Comparison of ENCODE assay signal across 16 cellular contexts in the genomic region with DNA sequence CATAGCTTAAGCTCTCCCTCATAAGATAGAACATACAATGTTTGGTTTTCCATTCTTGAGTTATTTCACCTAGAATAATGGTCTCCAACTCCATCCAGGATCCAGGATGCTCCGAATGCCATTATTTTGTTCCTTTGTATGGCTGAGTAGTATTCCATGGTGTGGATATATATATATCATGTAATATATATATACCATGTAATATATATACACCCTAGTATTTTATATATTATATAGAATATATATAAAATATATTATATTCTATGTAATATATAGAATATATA. TPM values are rescaled to one million over a fixed set of nuclear protein-coding genes. Genes with fewer than 3 reads are reported as not detected.
DNase-seq lines count a peak whose midpoint lies in the region; ATAC-seq and TF ChIP-seq lines count a peak whose summit lies in the region.
"Had no signal": no experiment of that assay in that cellular context is flagged by ENCODE, and none has a peak within 500 bp of the region (broad histone marks: within the 10 kb centered on the region; RNA-seq: fewer than 3 reads in every experiment).

No MANE protein-coding gene starts in this region.

- WGBS in body of pancreas, 2 donors = 94 to 95% methylated on average over 1 of the region's 1 CpG
- WGBS in spleen, 5 donors = 92 to 100% (median 94%) methylated on average over 1 of the region's 1 CpG

- ATAC-seq in body of pancreas (peak; percentile 54), omental fat pad (ENCODE audit: low FRiP score) (no peak), HG02571 (IDR thresholded peaks at IDR 0.05; ENCODE audit: unreplicated experiment) (no peak)

- H3K4me3 Mint-ChIP-seq in IgD-negative memory B cell = peak overlapping the region in 1 of 4 donors; percentile 34
- H3K4me3 Mint-ChIP-seq: CD4-positive, alpha-beta T cell; HFFc6 had no signal

- H3K4me1 Mint-ChIP-seq in IgD-negative memory B cell = peaks cover 0 to 9% (median 3%) of the 10 kb centered on the region in 3 donors

- DNase-seq in NCI-H748 (lab: John Stamatoyannopoulos, UW; ENCODE audit: unreplicated experiment) (peak; percentile 17), NCI-H748 treated with DMSO at 0.1 percent for 48 hours (lab: John Stamatoyannopoulos, UW) (no peak), body of pancreas (no peak), spleen (no peak), omental fat pad (ENCODE audit: low spot score) (no peak)
- DNase-seq: ACHN, Calu3, DMS 273 treated with DMSO at 0.1 percent for 48 hours, HCEC 1CT, HFFc6 had no signal

- no peaks in the 10 kb centered on the region for H3K36me3 ChIP-seq in body of pancreas (replicated peaks in 1 of 2; ENCODE audit: insufficient read depth in 1 of 2, low read depth in 2 of 2)
- no peaks in the 10 kb centered on the region for H3K36me3 ChIP-seq in neutrophil
- H3K36me3 ChIP-seq in spleen = no peaks in the 10 kb centered on the region
- H3K36me3 ChIP-seq: BLaER1 treated with 17β-estradiol and CSF1 and Interleukin-3, amounts not matched to agents 10 nM and 100 nM had no signal

- H3K9me3 Mint-ChIP-seq in IgD-negative memory B cell = peaks cover 0 to 2% (median 0%) of the 10 kb centered on the region in 3 donors
- H3K9me3 Mint-ChIP-seq: CD4-positive, alpha-beta T cell; HFFc6 had no signal

- H3K27ac Mint-ChIP-seq in IgD-negative memory B cell = peak overlapping the region; percentile 16 to 85 (median 73)
- H3K27ac Mint-ChIP-seq: CD4-positive, alpha-beta T cell; HFFc6 had no signal

- H3K4me3 ChIP-seq in body of pancreas = no peak overlapping the region
- no peak overlapping the region for H3K4me3 ChIP-seq in neutrophil (ENCODE audit: low read depth in 1 of 2, low read length in 1 of 2)
- H3K4me3 ChIP-seq in spleen = no peak overlapping the region
- H3K4me3 ChIP-seq: BLaER1 treated with 17β-estradiol and CSF1 and Interleukin-3, amounts not matched to agents 10 nM and 100 nM had no signal

- TF ChIP-seq CTCF in body of pancreas (IDR thresholded peaks at IDR 0.05) (no peak), neutrophil (IDR thresholded peaks at IDR 0.05) (no peak), spleen (IDR thresholded peaks at IDR 0.05 in 8 of 11, conservative IDR thresholded peaks at IDR 0.05 in 3 of 11) (no peak), omental fat pad (IDR thresholded peaks at IDR 0.05) (no peak)

- no peaks in the 10 kb centered on the region for H3K27me3 ChIP-seq in body of pancreas
- no peaks in the 10 kb centered on the region for H3K27me3 ChIP-seq in neutrophil
- H3K27me3 ChIP-seq in spleen (replicated peaks in 1 of 7) = no peaks in the 10 kb centered on the region
- H3K27me3 ChIP-seq: BLaER1 treated with 17β-estradiol and CSF1 and Interleukin-3, amounts not matched to agents 10 nM and 100 nM had no signal

- H3K27ac ChIP-seq in body of pancreas (no peak overlapping the region), neutrophil (peak overlapping the region; percentile 23), spleen (no peak overlapping the region)
- H3K27ac ChIP-seq: BLaER1 treated with 17β-estradiol and CSF1 and Interleukin-3, amounts not matched to agents 10 nM and 100 nM; HL-60 had no signal

- H3K36me3 Mint-ChIP-seq in IgD-negative memory B cell = no peaks in the 10 kb centered on the region

- H3K27me3 Mint-ChIP-seq in IgD-negative memory B cell = no peaks in the 10 kb centered on the region
- H3K27me3 Mint-ChIP-seq: CD4-positive, alpha-beta T cell had no signal

- TF ChIP-seq POLR2A in body of pancreas (IDR thresholded peaks at IDR 0.05) (no peak), spleen (IDR thresholded peaks at IDR 0.05) (no peak)

- intact Hi-C loops in body of pancreas (cut with DNase I) = loop anchor here (10.0 kb wide), 1 partner anchor 325 kb away; no protein-coding TSS in a partner anchor
- intact Hi-C loops in spleen (cut with DNase I; ENCODE audit: low total_unique reads) = loop anchor here (10.0 kb wide), 1 partner anchor 165 kb away; no protein-coding TSS in a partner anchor

- H3K4me1 ChIP-seq in body of pancreas = no peaks in the 10 kb centered on the region
- H3K4me1 ChIP-seq in neutrophil (ENCODE audit: control insufficient read depth in 1 of 2, insufficient read depth in 1 of 2, low read depth in 1 of 2, low read length in 1 of 2) = no peaks in the 10 kb centered on the region
- H3K4me1 ChIP-seq in spleen = peaks cover 0 to 12% (median 3%) of the 10 kb centered on the region in 6 donors

- H3K9me3 ChIP-seq in body of pancreas (no peaks in the 10 kb centered on the region), neutrophil (no peaks in the 10 kb centered on the region), spleen (peaks cover 0 to 27% (median 16%) of the 10 kb centered on the region in 8 donors)

RNA-seq across cellular contexts. Expression of a gene that starts 17.8 kb away (rescaled TPM):
- polyA plus RNA-seq in IgD-negative memory B cell = 0.44 TPM
- total RNA-seq in body of pancreas = 1 to 10 TPM in 1 of 2 donors, under 1 TPM in 1; 0.78 to 3.0 TPM
- 1 to 10 TPM; 1.2 to 2.6 (median 2.3) TPM for total RNA-seq in spleen
- under 1 TPM; 0.72 to 0.99 (median 0.79) TPM for polyA plus RNA-seq in spleen
- 1 to 10 TPM in 1 of 4 donors, under 1 TPM in 3; 0.24 to 1.3 (median 0.80) TPM for total RNA-seq in omental fat pad

RNA-seq across cellular contexts. Expression of a gene that starts 18.0 kb away (rescaled TPM):
- 2.3 TPM for polyA plus RNA-seq in IgD-negative memory B cell
- 1 to 10 TPM; 3.9 to 4.0 TPM for total RNA-seq in body of pancreas
- total RNA-seq in spleen = 1 to 10 TPM; 4.1 to 7.2 (median 6.0) TPM
- polyA plus RNA-seq in spleen = 1 to 10 TPM; 1.1 to 1.6 (median 1.5) TPM
- 10 to 100 TPM in 2 of 4 donors, 1 to 10 TPM in 2; 6.0 to 12.3 (median 9.4) TPM for total RNA-seq in omental fat pad
